2 cellular contexts compared by ENCODE assay signal in the genomic region with DNA sequence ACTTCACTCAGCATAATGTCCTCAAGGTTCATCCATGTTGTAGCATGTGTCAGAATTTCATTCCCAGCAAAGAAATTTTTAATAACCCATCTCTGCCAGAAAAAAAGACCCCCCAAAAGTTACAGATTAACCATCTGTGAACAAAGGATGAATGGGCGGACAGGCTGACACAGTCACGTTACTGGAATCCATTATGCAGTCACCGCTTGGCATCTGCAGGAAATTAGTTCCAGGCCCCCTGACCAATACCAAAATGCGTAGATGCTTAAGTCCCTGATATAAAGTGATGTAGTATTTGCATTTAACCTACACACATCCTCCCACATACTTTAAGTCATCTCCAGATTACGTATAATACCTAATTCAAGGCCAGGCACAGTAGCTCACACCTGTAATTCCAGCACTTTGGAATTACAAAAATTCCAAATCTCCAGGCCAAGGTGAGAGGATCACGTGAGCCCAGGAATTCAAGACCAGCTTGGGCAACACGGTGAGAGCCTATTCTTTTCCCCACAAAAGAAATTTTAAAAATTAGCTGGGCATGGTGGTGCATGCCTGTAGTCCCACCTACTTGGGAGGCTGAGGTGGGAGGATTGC.
A peak's percentile ranks its signal among the peaks of the same experiment; 100 is the strongest.
TF ChIP-seq lines count a peak whose summit lies in the region.

No MANE protein-coding gene starts in this region.

TF ChIP-seq in HCT116, 20 proteins besides CTCF, POLR2A, EP300 and RAD21:
- TF ChIP-seq YY1 (IDR thresholded peaks at IDR 0.05; ENCODE audit: extremely low read depth, insufficient replicate concordance, low read depth, low read length) (no peak), ELF1 (IDR thresholded peaks at IDR 0.05; ENCODE audit: borderline replicate concordance, low read depth) (no peak), POLR2AphosphoS5 (IDR thresholded peaks at IDR 0.05; ENCODE audit: low read depth, low read length) (no peak), CEBPB (IDR thresholded peaks at IDR 0.05; ENCODE audit: low read depth) (no peak), ZNF274 (IDR thresholded peaks at IDR 0.05; ENCODE audit: low read depth, low read length) (no peak), SP1 (IDR thresholded peaks at IDR 0.05; ENCODE audit: low read depth) (no peak), ZFX (IDR thresholded peaks at IDR 0.05) (no peak), FOSL1 (IDR thresholded peaks at IDR 0.05; ENCODE audit: low read depth) (no peak), TCF7L2 (IDR thresholded peaks at IDR 0.05; ENCODE audit: borderline replicate concordance, extremely low read depth, insufficient read depth, insufficient read length) (no peak), SIN3A (IDR thresholded peaks at IDR 0.05; ENCODE audit: low read depth) (no peak), EGR1 (IDR thresholded peaks at IDR 0.05; ENCODE audit: low read depth) (no peak)
- TF ChIP-seq, protein P1, sequence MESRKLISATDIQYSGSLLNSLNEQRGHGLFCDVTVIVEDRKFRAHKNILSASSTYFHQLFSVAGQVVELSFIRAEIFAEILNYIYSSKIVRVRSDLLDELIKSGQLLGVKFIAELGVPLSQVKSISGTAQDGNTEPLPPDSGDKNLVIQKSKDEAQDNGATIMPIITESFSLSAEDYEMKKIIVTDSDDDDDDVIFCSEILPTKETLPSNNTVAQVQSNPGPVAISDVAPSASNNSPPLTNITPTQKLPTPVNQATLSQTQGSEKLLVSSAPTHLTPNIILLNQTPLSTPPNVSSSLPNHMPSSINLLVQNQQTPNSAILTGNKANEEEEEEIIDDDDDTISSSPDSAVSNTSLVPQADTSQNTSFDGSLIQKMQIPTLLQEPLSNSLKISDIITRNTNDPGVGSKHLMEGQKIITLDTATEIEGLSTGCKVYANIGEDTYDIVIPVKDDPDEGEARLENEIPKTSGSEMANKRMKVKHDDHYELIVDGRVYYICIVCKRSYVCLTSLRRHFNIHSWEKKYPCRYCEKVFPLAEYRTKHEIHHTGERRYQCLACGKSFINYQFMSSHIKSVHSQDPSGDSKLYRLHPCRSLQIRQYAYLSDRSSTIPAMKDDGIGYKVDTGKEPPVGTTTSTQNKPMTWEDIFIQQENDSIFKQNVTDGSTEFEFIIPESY (IDR thresholded peaks at IDR 0.05; ENCODE audit: extremely low read depth, insufficient replicate concordance, low read length), result no peak
- TF ChIP-seq, protein P2, sequence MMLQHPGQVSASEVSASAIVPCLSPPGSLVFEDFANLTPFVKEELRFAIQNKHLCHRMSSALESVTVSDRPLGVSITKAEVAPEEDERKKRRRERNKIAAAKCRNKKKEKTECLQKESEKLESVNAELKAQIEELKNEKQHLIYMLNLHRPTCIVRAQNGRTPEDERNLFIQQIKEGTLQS (IDR thresholded peaks at IDR 0.05), result no peak
- TF ChIP-seq, protein P3, sequence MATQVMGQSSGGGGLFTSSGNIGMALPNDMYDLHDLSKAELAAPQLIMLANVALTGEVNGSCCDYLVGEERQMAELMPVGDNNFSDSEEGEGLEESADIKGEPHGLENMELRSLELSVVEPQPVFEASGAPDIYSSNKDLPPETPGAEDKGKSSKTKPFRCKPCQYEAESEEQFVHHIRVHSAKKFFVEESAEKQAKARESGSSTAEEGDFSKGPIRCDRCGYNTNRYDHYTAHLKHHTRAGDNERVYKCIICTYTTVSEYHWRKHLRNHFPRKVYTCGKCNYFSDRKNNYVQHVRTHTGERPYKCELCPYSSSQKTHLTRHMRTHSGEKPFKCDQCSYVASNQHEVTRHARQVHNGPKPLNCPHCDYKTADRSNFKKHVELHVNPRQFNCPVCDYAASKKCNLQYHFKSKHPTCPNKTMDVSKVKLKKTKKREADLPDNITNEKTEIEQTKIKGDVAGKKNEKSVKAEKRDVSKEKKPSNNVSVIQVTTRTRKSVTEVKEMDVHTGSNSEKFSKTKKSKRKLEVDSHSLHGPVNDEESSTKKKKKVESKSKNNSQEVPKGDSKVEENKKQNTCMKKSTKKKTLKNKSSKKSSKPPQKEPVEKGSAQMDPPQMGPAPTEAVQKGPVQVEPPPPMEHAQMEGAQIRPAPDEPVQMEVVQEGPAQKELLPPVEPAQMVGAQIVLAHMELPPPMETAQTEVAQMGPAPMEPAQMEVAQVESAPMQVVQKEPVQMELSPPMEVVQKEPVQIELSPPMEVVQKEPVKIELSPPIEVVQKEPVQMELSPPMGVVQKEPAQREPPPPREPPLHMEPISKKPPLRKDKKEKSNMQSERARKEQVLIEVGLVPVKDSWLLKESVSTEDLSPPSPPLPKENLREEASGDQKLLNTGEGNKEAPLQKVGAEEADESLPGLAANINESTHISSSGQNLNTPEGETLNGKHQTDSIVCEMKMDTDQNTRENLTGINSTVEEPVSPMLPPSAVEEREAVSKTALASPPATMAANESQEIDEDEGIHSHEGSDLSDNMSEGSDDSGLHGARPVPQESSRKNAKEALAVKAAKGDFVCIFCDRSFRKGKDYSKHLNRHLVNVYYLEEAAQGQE (IDR thresholded peaks at IDR 0.05; ENCODE audit: low read depth), result no peak
- TF ChIP-seq, protein P4, sequence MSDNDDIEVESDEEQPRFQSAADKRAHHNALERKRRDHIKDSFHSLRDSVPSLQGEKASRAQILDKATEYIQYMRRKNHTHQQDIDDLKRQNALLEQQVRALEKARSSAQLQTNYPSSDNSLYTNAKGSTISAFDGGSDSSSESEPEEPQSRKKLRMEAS (IDR thresholded peaks at IDR 0.05), result no peak
TF ChIP-seq in HCT116: peak in this region for 0.

TF ChIP-seq in H1, 55 proteins besides CTCF, POLR2A, EP300 and RAD21:
- TF ChIP-seq SAP30 (IDR thresholded peaks at IDR 0.05; ENCODE audit: insufficient read depth, insufficient replicate concordance, low read length), result no peak
- TF ChIP-seq GTF2F1 (IDR thresholded peaks at IDR 0.05; ENCODE audit: borderline replicate concordance, low read depth, low read length), result no peak
- TF ChIP-seq TEAD4 (IDR thresholded peaks at IDR 0.05; ENCODE audit: low read depth, low read length), result peak; percentile 76
- no peak for TF ChIP-seq CTBP2 (IDR thresholded peaks at IDR 0.05; ENCODE audit: borderline replicate concordance, insufficient read depth, insufficient read length, low read length)
- TF ChIP-seq NRF1 (IDR thresholded peaks at IDR 0.05; ENCODE audit: low read depth, low read length), result no peak
- no peak for TF ChIP-seq ZNF274 (IDR thresholded peaks at IDR 0.05; ENCODE audit: borderline replicate concordance, extremely low read depth, low read length)
- TF ChIP-seq HDAC6 (IDR thresholded peaks at IDR 0.05; ENCODE audit: low read depth, low read length), result no peak
- TF ChIP-seq SP2 (IDR thresholded peaks at IDR 0.05; ENCODE audit: low read length), result no peak
- no peak for TF ChIP-seq JUN (IDR thresholded peaks at IDR 0.05; ENCODE audit: low read depth, low read length)
- TF ChIP-seq, protein P5, sequence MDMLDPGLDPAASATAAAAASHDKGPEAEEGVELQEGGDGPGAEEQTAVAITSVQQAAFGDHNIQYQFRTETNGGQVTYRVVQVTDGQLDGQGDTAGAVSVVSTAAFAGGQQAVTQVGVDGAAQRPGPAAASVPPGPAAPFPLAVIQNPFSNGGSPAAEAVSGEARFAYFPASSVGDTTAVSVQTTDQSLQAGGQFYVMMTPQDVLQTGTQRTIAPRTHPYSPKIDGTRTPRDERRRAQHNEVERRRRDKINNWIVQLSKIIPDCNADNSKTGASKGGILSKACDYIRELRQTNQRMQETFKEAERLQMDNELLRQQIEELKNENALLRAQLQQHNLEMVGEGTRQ (IDR thresholded peaks at IDR 0.05; ENCODE audit: low read length), result peak; percentile 23; the same call in 1 of the 2 replicates
- TF ChIP-seq SIRT6 (IDR thresholded peaks at IDR 0.05; ENCODE audit: low read length), result no peak
- TF ChIP-seq RXRA (IDR thresholded peaks at IDR 0.05; ENCODE audit: insufficient read depth, low read depth, low read length), result no peak
- no peak for TF ChIP-seq SRF (IDR thresholded peaks at IDR 0.05; ENCODE audit: low read depth, low read length)
- no peak for TF ChIP-seq POLR2AphosphoS5 (IDR thresholded peaks at IDR 0.05; ENCODE audit: low read depth, low read length)
